Comparison of ENCODE assay signal across 26 cellular contexts in genomic region chr14:77880056-77880455, GRCh38.
"Had no signal": no experiment of that assay in that cellular context is flagged by ENCODE, and none has a peak within 500 bp of the region (broad histone marks: within the 10 kb centered on the region; RNA-seq: fewer than 3 reads in every experiment).

No MANE protein-coding gene starts in this region.

- ATAC-seq: effector memory CD8-positive, alpha-beta T cell; left lung; mucosa of descending colon; natural killer cell treated with Interleukin-12 subunit alpha and Interleukin-12 subunit beta and Interleukin-15 and Interleukin-18, amount 100 ng/mL, for 72 hours; sciatic nerve; upper lobe of right lung had no signal

- H3K36me3 ChIP-seq: esophagus squamous epithelium, heart right ventricle, neutrophil, pancreas, thoracic aorta, transverse colon, upper lobe of right lung, uterus had no signal

- H3K4me1 ChIP-seq: left lung, pancreas, transverse colon, upper lobe of right lung, uterus had no signal

- H3K9me3 ChIP-seq: esophagus squamous epithelium, mucosa of descending colon, neutrophil, pancreas, thoracic aorta, transverse colon, upper lobe of right lung, uterus had no signal

- H3K27ac ChIP-seq: esophagus squamous epithelium, heart right ventricle, left lung, neutrophil, pancreas, thoracic aorta, transverse colon, upper lobe of right lung, uterus had no signal

- H3K27me3 ChIP-seq: esophagus squamous epithelium, heart right ventricle, left lung, neutrophil, pancreas, transverse colon, upper lobe of right lung, uterus had no signal

- H3K4me3 ChIP-seq: esophagus squamous epithelium, heart right ventricle, left lung, mucosa of descending colon, pancreas, smooth muscle cell, thoracic aorta, transverse colon, upper lobe of right lung, uterus had no signal

- FAIRE-seq: endometrium, islet of Langerhans, pancreas had no signal

- H3K4me2 ChIP-seq: smooth muscle cell had no signal

- DNase-seq: cortex of kidney; effector memory CD8-positive, alpha-beta T cell; esophagus squamous epithelium; foreskin melanocyte; glutamatergic neuron; hippocampal formation; left cardiac atrium; left lung; mesenchymal stem cell; mucosa of descending colon; naive B cell; stimulated activated CD4-positive, alpha-beta T cell treated with anti-CD3 and anti-CD28 coated beads, Interleukin-2, amount 100 ng/mL, for 24 hours; stimulated activated CD4-positive, alpha-beta T cell treated with anti-CD3 and anti-CD28 coated beads, Interleukin-4, amount 100 ng/mL, for 24 hours; stimulated activated naive CD4-positive, alpha-beta T cell treated with Interleukin-2 at 50 U/mL for 16 hours; transverse colon; upper lobe of right lung; uterus had no signal
